In the genomic region with DNA sequence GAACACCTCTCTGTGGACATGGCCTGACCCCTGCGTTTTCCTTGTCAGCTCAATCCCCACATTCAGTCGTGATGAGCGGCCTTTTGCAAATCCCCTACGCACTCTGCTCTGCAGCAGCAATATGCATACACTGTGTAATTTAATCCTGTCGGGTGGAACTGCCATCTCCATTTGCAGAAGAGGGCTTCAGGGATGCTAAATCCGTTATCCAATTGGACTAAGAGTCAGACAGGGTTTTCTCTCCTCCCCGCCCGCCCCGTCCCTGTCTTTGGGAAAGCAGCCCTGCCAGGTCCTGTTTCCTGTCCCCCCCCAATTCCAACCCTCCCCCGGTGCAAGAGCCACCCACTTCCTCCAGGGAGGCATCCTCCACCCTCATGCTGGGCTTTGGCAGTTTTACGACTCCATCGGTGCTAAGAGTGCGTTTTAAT, we compare ENCODE assay signal across 11 cellular contexts. TPM values are rescaled to one million over a fixed set of nuclear protein-coding genes. Genes with fewer than 3 reads are reported as not detected.
DNase-seq lines count a peak whose midpoint lies in the region; ATAC-seq and TF ChIP-seq lines count a peak whose summit lies in the region.
"Had no signal": no experiment of that assay in that cellular context is flagged by ENCODE, and none has a peak within 500 bp of the region (broad histone marks: within the 10 kb centered on the region; RNA-seq: fewer than 3 reads in every experiment).

No MANE protein-coding gene starts in this region.

- H3F3A ChIP-seq in PC-9 (ENCODE audit: insufficient read depth, low read depth), result peaks cover 32% of the 10 kb centered on the region

- DNase-seq in DMS153 (lab: John Stamatoyannopoulos, UW) (peak; percentile 37), PC-9 (peak in 1 of 2 experiments; percentile 70), fibroblast of villous mesenchyme (ENCODE audit: low read depth) (peak; percentile 49), osteoblast (ENCODE audit: insufficient read length, low spot score, missing footprints) (peak; percentile 88), stomach (no peak), foreskin melanocyte (no peak)
- DNase-seq: activated naive CD8-positive, alpha-beta T cell treated with anti-CD3 and anti-CD28 coated beads, Interleukin-2, amount 10 ng/mL, durations not matched to agents 7 days and 5 days; Peyer's patch had no signal

- POLR2A ChIA-PET in PC-9 (lab: Charles Lee; ENCODE audit: unreplicated experiment), result no interaction called here

- no peak for TF ChIP-seq POLR2A in stomach (IDR thresholded peaks at IDR 0.05)

- H3K4me1 ChIP-seq in PC-9 (replicated peaks; ENCODE audit: insufficient read depth), result peaks cover 25% of the 10 kb centered on the region
- no peaks in the 10 kb centered on the region for H3K4me1 ChIP-seq in osteoblast (ENCODE audit: insufficient read depth, low read length)
- H3K4me1 ChIP-seq in stomach, result peaks cover 0 to 8% (median 2%) of the 10 kb centered on the region in 4 donors
- H3K4me1 ChIP-seq: Peyer's patch had no signal

- TF ChIP-seq CTCF in PC-9 (conservative IDR thresholded peaks at IDR 0.05) (no peak), fibroblast of villous mesenchyme (IDR thresholded peaks at IDR 0.05; ENCODE audit: insufficient read depth, low read depth, low read length) (no peak), osteoblast (IDR thresholded peaks at IDR 0.05; ENCODE audit: extremely low read depth, low read depth, low read length) (no peak), stomach (IDR thresholded peaks at IDR 0.05) (no peak)

- no peaks in the 10 kb centered on the region for H3K9me3 ChIP-seq in PC-9 (ENCODE audit: insufficient read depth, low read depth)
- no peaks in the 10 kb centered on the region for H3K9me3 ChIP-seq in osteoblast (ENCODE audit: low read depth, low read length)
- no peaks in the 10 kb centered on the region for H3K9me3 ChIP-seq in stomach
- H3K9me3 ChIP-seq: Peyer's patch had no signal

- no peaks in the 10 kb centered on the region for H3K9me2 ChIP-seq in PC-9 (ENCODE audit: insufficient read depth)

- H3K4me3 ChIP-seq in PC-9 (peak overlapping the region; percentile 32; the same call in 1 of the 2 replicates), fibroblast of villous mesenchyme (ENCODE audit: low read depth, low read length) (no peak overlapping the region), osteoblast (ENCODE audit: insufficient read depth, low read length) (peak overlapping the region; percentile 5), stomach (no peak overlapping the region)
- H3K4me3 ChIP-seq: Peyer's patch had no signal

- no TSS peak for BruUV-seq in PC-9 (replicated peaks; lab: Mats Ljungman, UMichigan)

- H3K27ac ChIP-seq in PC-9 (peak overlapping the region; percentile 89), osteoblast (ENCODE audit: low read depth, low read length) (no peak overlapping the region), stomach (peak overlapping the region in 1 of 5 donors; percentile 10)
- H3K27ac ChIP-seq: Peyer's patch had no signal

- no peak for TF ChIP-seq EP300 in stomach (IDR thresholded peaks at IDR 0.05)

- H2AFZ ChIP-seq in PC-9, result peak overlapping the region; percentile 54
- H2AFZ ChIP-seq in osteoblast (ENCODE audit: low read length), result peak overlapping the region; percentile 83

- H3K79me2 ChIP-seq in PC-9 (ENCODE audit: low read depth) (no peaks in the 10 kb centered on the region), osteoblast (ENCODE audit: insufficient read depth, low read length) (no peaks in the 10 kb centered on the region)

- H3K27me3 ChIP-seq in PC-9 (ENCODE audit: insufficient read depth, low read depth) (no peaks in the 10 kb centered on the region), osteoblast (ENCODE audit: insufficient read depth, low read length) (no peaks in the 10 kb centered on the region), stomach (no peaks in the 10 kb centered on the region)
- H3K27me3 ChIP-seq: Peyer's patch had no signal

- WGBS in stomach, 5 donors, result 24 to 31% (median 28%) methylated on average over 13 of the region's 13 CpGs

- ATAC-seq in GM21526 (IDR thresholded peaks at IDR 0.05; ENCODE audit: low FRiP score, unreplicated experiment) (no peak), GM19324 (IDR thresholded peaks at IDR 0.05; ENCODE audit: low FRiP score, unreplicated experiment) (no peak)
- ATAC-seq: HCT116 had no signal

- H3K36me3 ChIP-seq in PC-9 (ENCODE audit: low read depth), result no peaks in the 10 kb centered on the region
- H3K36me3 ChIP-seq in osteoblast (ENCODE audit: insufficient read depth, low read length), result no peaks in the 10 kb centered on the region
- H3K36me3 ChIP-seq in stomach, result no peaks in the 10 kb centered on the region
- H3K36me3 ChIP-seq: Peyer's patch had no signal

- CTCF ChIA-PET in PC-9 (lab: Charles Lee), result interaction anchor here (0.6 kb wide), 1 partner anchor 10 kb away, joined by 3 read pairs; no protein-coding TSS in a partner anchor

- H4K20me1 ChIP-seq in PC-9 (ENCODE audit: insufficient read depth) (no peaks in the 10 kb centered on the region), osteoblast (ENCODE audit: insufficient read depth, low read length) (no peaks in the 10 kb centered on the region)

- H3K4me2 ChIP-seq in PC-9, result peak overlapping the region; percentile 77
- peak overlapping the region; percentile 68 for H3K4me2 ChIP-seq in osteoblast (ENCODE audit: insufficient read depth, low read length)

- intact Hi-C loops in PC-9 (cut with micrococcal nuclease; ENCODE audit: unreplicated experiment), result loop anchor here (2.0 kb wide), 1 partner anchor 26 kb away; no protein-coding TSS in a partner anchor
- intact Hi-C loops in stomach (cut with DNase I; ENCODE audit: low total_unique reads), result no loop called here

RNA-seq across cellular contexts. Expression of gene ASAP2, which starts 53.6 kb away (rescaled TPM):
- total RNA-seq in PC-9 (2021) (60.3 and 66.8 TPM in 2 replicates), fibroblast of villous mesenchyme (39.0 and 66.5 TPM in 2 replicates), osteoblast (56.0 and 66.2 TPM in 2 replicates), stomach (10 to 100 TPM; 32.1 to 55.4 (median 37.1) TPM)
- polyA plus RNA-seq in stomach, result 10 to 100 TPM in 1 of 3 donors, 1 to 10 TPM in 2; 9.7 to 25.1 (median 9.8) TPM
- total RNA-seq: activated naive CD8-positive, alpha-beta T cell treated with anti-CD3 and anti-CD28 coated beads, Interleukin-2, amount 10 ng/mL, durations not matched to agents 7 days and 5 days had no signal

Comparison
In these comparisons a context has a peak if more than half of its experiments do, and no peak if none do; other contexts are left out.
1. DNase-seq: peak in DMS153 (single experiment), fibroblast of villous mesenchyme (single experiment) and osteoblast (single experiment); none in stomach (single experiment) and foreskin melanocyte (single experiment).
2. H3K4me3 ChIP-seq: peak in PC-9 (single experiment) and osteoblast (single experiment); none in fibroblast of villous mesenchyme (single experiment) and stomach (0 of 4).